Comparison of ENCODE assay signal across 5 cellular contexts in genomic region chr16:75005697-75006096, GRCh38. TPM values are rescaled to one million over a fixed set of nuclear protein-coding genes. Genes with fewer than 3 reads are reported as not detected.
"Had no signal": no experiment of that assay in that cellular context is flagged by ENCODE, and none has a peak within 500 bp of the region (broad histone marks: within the 10 kb centered on the region; RNA-seq: fewer than 3 reads in every experiment).

No MANE protein-coding gene starts in this region.

- H3K9me3 Mint-ChIP-seq: GM23338, IgD-negative memory B cell had no signal

- H3K36me3 Mint-ChIP-seq: IgD-negative memory B cell had no signal

- H2AFZ ChIP-seq: GM23338 had no signal

- DNase-seq: H9, HCEC 1CT had no signal

- ATAC-seq: GM23338, HepG2 had no signal

- H3K4me3 ChIP-seq: GM23338 had no signal

- H3K27ac Mint-ChIP-seq: GM23338, H9, IgD-negative memory B cell had no signal

- H3K4me2 ChIP-seq: GM23338 had no signal

- H3K4me3 Mint-ChIP-seq: GM23338, H9, IgD-negative memory B cell had no signal

RNA-seq across cellular contexts. Expression of gene ZNRF1, which starts 6.9 kb away (rescaled TPM):
- polyA plus RNA-seq: IgD-negative memory B cell had no signal
